In genomic region chr18:56490942-56491341, GRCh38 we compare ENCODE assay signal across 34 cellular contexts.
"Had no signal": no experiment of that assay in that cellular context is flagged by ENCODE, and none has a peak within 500 bp of the region (broad histone marks: within the 10 kb centered on the region; RNA-seq: fewer than 3 reads in every experiment).

No MANE protein-coding gene starts in this region.

- ATAC-seq: activated CD8-positive, alpha-beta T cell treated with anti-CD3 and anti-CD28 coated beads for 36 hours; activated naive CD4-positive, alpha-beta T cell treated with anti-CD3 and anti-CD28 coated beads, Interleukin-2, amount 50 U/mL, for 72 hours; activated T-cell treated with anti-CD3 and anti-CD28 coated beads, Interleukin-2, amount 50 U/mL, for 4 hours; activated T-cell treated with anti-CD3 and anti-CD28 coated beads, Interleukin-2, amount 50 U/mL, for 72 hours; activated T-helper 17 cell treated with anti-CD3 and anti-CD28 coated beads, Interleukin-2, amount 50 U/mL, for 72 hours; body of pancreas had no signal

- DNase-seq: activated B cell treated with CpG ODN at 0.5 μM for 24 hours; activated CD4-positive, alpha-beta memory T cell treated with anti-CD3 and anti-CD28 coated beads for 36 hours; activated CD4-positive, alpha-beta T cell treated with anti-CD3 and anti-CD28 coated beads for 4 hours; activated CD4-positive, alpha-beta T cell treated with anti-CD3 and anti-CD28 coated beads, Interleukin-2, amount 10 ng/mL, durations not matched to agents 24 days and 14 days; activated CD4-positive, alpha-beta T cell treated with anti-CD3 and anti-CD28 coated beads, Interleukin-2, amount 50 U/mL, for 1 hour; activated CD4-positive, alpha-beta T cell treated with anti-CD3 and anti-CD28 coated beads, Interleukin-2, amount 50 U/mL, for 4 hours; activated CD4-positive, CD25-positive, alpha-beta regulatory T cell treated with anti-CD3 and anti-CD28 coated beads, Interleukin-2, amount 50 U/mL, for 72 hours; activated CD8-positive, alpha-beta memory T cell treated with anti-CD3 and anti-CD28 coated beads, Interleukin-2, amount 50 U/mL, for 4 hours; activated CD8-positive, alpha-beta T cell treated with anti-CD3 and anti-CD28 coated beads for 36 hours; activated effector memory CD4-positive, alpha-beta T cell treated with anti-CD3 and anti-CD28 coated beads, Interleukin-2, amount 50 U/mL, for 16 hours; activated gamma-delta T cell treated with Interleukin-2 at 50 U/mL for 16 hours; activated naive CD4-positive, alpha-beta T cell; activated naive CD4-positive, alpha-beta T cell treated with anti-CD3 and anti-CD28 coated beads for 36 hours; activated naive CD4-positive, alpha-beta T cell treated with anti-CD3 and anti-CD28 coated beads, Interleukin-2, amount 50 U/mL, for 16 hours; activated naive CD8-positive, alpha-beta T cell treated with anti-CD3 and anti-CD28 coated beads for 36 hours; activated T-cell treated with anti-CD3 and anti-CD28 coated beads for 4 hours; activated T-cell treated with anti-CD3 and anti-CD28 coated beads, Interleukin-2, amount 50 U/mL, for 1 hour; activated T-cell treated with anti-CD3 and anti-CD28 coated beads, Interleukin-2, amount 50 U/mL, for 4 hours; activated T-cell treated with anti-CD3 and anti-CD28 coated beads, Interleukin-2, amount 50 U/mL, for 72 hours; adrenal gland; amniotic stem cell; aorta; body of pancreas; brain microvascular endothelial cell; central memory CD4-positive, alpha-beta T cell; T-helper 1 cell; T-helper 2 cell; T-helper 9 cell had no signal

- FAIRE-seq: astrocyte, TTC549 had no signal

- H3K27ac ChIP-seq: adrenal gland, body of pancreas, brain microvascular endothelial cell, breast epithelium, VCaP had no signal

- H3K27me3 ChIP-seq: adrenal gland, body of pancreas, brain microvascular endothelial cell, breast epithelium had no signal

- H3K4me3 ChIP-seq: adrenal gland, body of pancreas, breast epithelium had no signal
